11 cellular contexts compared by ENCODE assay signal in the genomic region with DNA sequence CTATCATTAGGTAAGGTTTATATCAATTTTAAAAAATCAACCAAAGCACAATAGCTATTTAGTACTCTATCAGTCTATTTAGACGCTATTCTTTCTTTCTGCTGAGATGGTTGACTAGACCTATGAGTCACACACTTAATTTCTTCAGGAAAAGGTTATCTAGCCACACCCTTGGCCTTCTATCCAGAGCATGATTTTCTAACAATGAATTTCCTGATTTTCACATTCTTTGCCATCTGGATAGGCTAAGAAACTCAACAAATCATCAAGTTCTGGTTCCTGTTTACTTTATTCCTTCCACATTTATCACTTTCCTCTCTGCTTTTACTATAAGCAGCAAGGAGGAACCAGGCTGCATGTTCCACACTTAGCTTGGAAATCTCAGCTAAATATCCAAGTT. TPM values are rescaled to one million over a fixed set of nuclear protein-coding genes. Genes with fewer than 3 reads are reported as not detected.
A peak's percentile ranks its signal among the peaks of the same experiment; 100 is the strongest.
DNase-seq lines count a peak whose midpoint lies in the region; ATAC-seq and TF ChIP-seq lines count a peak whose summit lies in the region.
"Had no signal": no experiment of that assay in that cellular context is flagged by ENCODE, and none has a peak within 500 bp of the region (broad histone marks: within the 10 kb centered on the region; RNA-seq: fewer than 3 reads in every experiment).

No MANE protein-coding gene starts in this region.

- peak; percentile 79 for ATAC-seq in lung (ENCODE audit: insufficient read depth, low FRiP score)
- ATAC-seq in GM21447 (IDR thresholded peaks at IDR 0.05; ENCODE audit: unreplicated experiment): no peak
- no peak for ATAC-seq in GM19397 (IDR thresholded peaks at IDR 0.05; ENCODE audit: unreplicated experiment)

- H3K36me3 Mint-ChIP-seq in endothelial cell (ENCODE audit: low read depth, unreplicated experiment): no peaks in the 10 kb centered on the region

- H3K36me3 ChIP-seq in lung (ENCODE audit: control insufficient read depth in 2 of 2, insufficient read depth in 2 of 2, low read length in 2 of 2) (no peaks in the 10 kb centered on the region), tibial artery (no peaks in the 10 kb centered on the region)
- H3K36me3 ChIP-seq: stomach had no signal

- H3K4me1 ChIP-seq in lung (ENCODE audit: control insufficient read depth in 2 of 2, insufficient read depth in 2 of 2, low read length in 2 of 2) (peaks cover 0 to 1% of the 10 kb centered on the region in 2 donors), tibial artery (peaks cover 0 to 10% (median 0%) of the 10 kb centered on the region in 4 donors)

- no peak overlapping the region for H3K4me3 ChIP-seq in AG10803 (ENCODE audit: low read length)
- no peak overlapping the region for H3K4me3 ChIP-seq in lung
- no peak overlapping the region for H3K4me3 ChIP-seq in tibial artery
- H3K4me3 ChIP-seq: skin epidermis, stomach had no signal

- peak overlapping the region; percentile 1 for H3K4me3 Mint-ChIP-seq in endothelial cell (ENCODE audit: unreplicated experiment)

- peak; percentile 65 for DNase-seq in AG10803 (ENCODE audit: low read depth)
- DNase-seq in LoVo (ENCODE audit: low spot score): peak; percentile 80
- DNase-seq in endothelial cell (ENCODE audit: low spot score): no peak
- DNase-seq in lung (ENCODE audit: low spot score): no peak
- no peak for DNase-seq in tibial artery
- DNase-seq in GF-D8 (lab: John Stamatoyannopoulos, UW): no peak
- DNase-seq: activated CD4-positive, alpha-beta T cell treated with anti-CD3 and anti-CD28 coated beads for 48 hours; stomach had no signal

- WGBS in lung, 2 donors: 24 to 52% methylated on average over 1 of the region's 1 CpG

- no peaks in the 10 kb centered on the region for H3K9me3 ChIP-seq in lung (ENCODE audit: control insufficient read depth in 2 of 2, insufficient read depth in 1 of 2, low read length in 1 of 2)
- H3K9me3 ChIP-seq in tibial artery: no peaks in the 10 kb centered on the region
- H3K9me3 ChIP-seq: stomach had no signal

- peak overlapping the region; percentile 88 for H3K27ac Mint-ChIP-seq in endothelial cell (ENCODE audit: unreplicated experiment)

- H3K27ac ChIP-seq in lung (ENCODE audit: low read depth in 1 of 2, low read length in 1 of 2): no peak overlapping the region
- no peak overlapping the region for H3K27ac ChIP-seq in tibial artery

- H3K9me3 Mint-ChIP-seq in endothelial cell (ENCODE audit: unreplicated experiment): no peaks in the 10 kb centered on the region

- intact Hi-C loops in tibial artery (cut with DNase I; ENCODE audit: low total_unique reads): no loop called here

- H3K27me3 Mint-ChIP-seq in endothelial cell (ENCODE audit: unreplicated experiment): peaks cover under 1% of the 10 kb centered on the region

- H3K27me3 ChIP-seq in lung (ENCODE audit: control insufficient read depth, insufficient read depth): no peaks in the 10 kb centered on the region
- H3K27me3 ChIP-seq in tibial artery: no peaks in the 10 kb centered on the region
- H3K27me3 ChIP-seq: stomach had no signal

- peaks cover 19% of the 10 kb centered on the region for H3K4me1 Mint-ChIP-seq in endothelial cell (ENCODE audit: unreplicated experiment)

- TF ChIP-seq CTCF in AG10803 (conservative IDR thresholded peaks at IDR 0.05; ENCODE audit: low read length) (no peak), endothelial cell (IDR thresholded peaks at IDR 0.05; ENCODE audit: unreplicated experiment) (no peak), lung (IDR thresholded peaks at IDR 0.05; ENCODE audit: control extremely low read depth, extremely low read depth) (no peak), tibial artery (IDR thresholded peaks at IDR 0.05) (no peak)

RNA-seq across cellular contexts. Expression of a gene that starts 8.1 kb away (rescaled TPM):
- total RNA-seq in endothelial cell (ENCODE audit: unreplicated experiment): not detected
- total RNA-seq in lung: not detected
- polyA plus RNA-seq in lung: not detected
- total RNA-seq: stomach had no signal
- polyA plus RNA-seq: stomach had no signal

Comparison
In these comparisons a context has a peak if more than half of its experiments do, and no peak if none do; other contexts are left out.
1. DNase-seq: peak in AG10803 (single experiment) and LoVo (single experiment); none in endothelial cell (single experiment), lung (single experiment), tibial artery (0 of 2) and GF-D8 (single experiment).